Comparison of ENCODE assay signal across 9 cellular contexts in genomic region chr9:133113163-133113927, GRCh38. TPM values are rescaled to one million over a fixed set of nuclear protein-coding genes. Genes with fewer than 3 reads are reported as not detected.
A peak's percentile ranks its signal among the peaks of the same experiment; 100 is the strongest.
DNase-seq lines count a peak whose midpoint lies in the region; ATAC-seq and TF ChIP-seq lines count a peak whose summit lies in the region.
"Had no signal": no experiment of that assay in that cellular context is flagged by ENCODE, and none has a peak within 500 bp of the region (broad histone marks: within the 10 kb centered on the region; RNA-seq: fewer than 3 reads in every experiment).

No MANE protein-coding gene starts in this region.

- POLR2A ChIA-PET in activated CD4-positive, alpha-beta memory T cell treated with anti-CD3 and anti-CD28 coated beads, Interleukin-2, amount 10 ng/mL, durations not matched to agents 7 days and 5 days (lab: Charles Lee), result interaction anchor here (1.5 to 12.7 kb wide), 3 partner anchors 11 to 33 kb away, joined by 3 to 148 read pairs (median 131); no protein-coding TSS in a partner anchor

- peaks cover 66% of the 10 kb centered on the region for H3K4me1 Mint-ChIP-seq in activated CD4-positive, alpha-beta memory T cell treated with anti-CD3 and anti-CD28 coated beads, Interleukin-2, amount 10 ng/mL, durations not matched to agents 7 days and 5 days

- H3K27ac Mint-ChIP-seq in activated CD4-positive, alpha-beta memory T cell treated with anti-CD3 and anti-CD28 coated beads, Interleukin-2, amount 10 ng/mL, durations not matched to agents 7 days and 5 days, result peak overlapping the region; percentile 76

- H3K9me3 Mint-ChIP-seq in activated CD4-positive, alpha-beta memory T cell treated with anti-CD3 and anti-CD28 coated beads, Interleukin-2, amount 10 ng/mL, durations not matched to agents 7 days and 5 days, result no peaks in the 10 kb centered on the region

- DNase-seq in EL, result peak; percentile 69
- no peak for DNase-seq in activated CD4-positive, alpha-beta memory T cell treated with anti-CD3 and anti-CD28 coated beads, Interleukin-2, amount 10 ng/mL, durations not matched to agents 7 days and 5 days
- peak in 1 of 2 donors; percentile 57 for DNase-seq in cardiac muscle cell (ENCODE audit: low read depth in 1 of 2, low spot score in 1 of 2)
- peak; percentile 60 for DNase-seq in renal cortical epithelial cell (ENCODE audit: low read depth)
- no peak for DNase-seq in activated gamma-delta T cell (lab: John Stamatoyannopoulos, UW)
- DNase-seq: activated CD8-positive, alpha-beta memory T cell treated with anti-CD3 and anti-CD28 coated beads, Interleukin-2, amount 50 U/mL, for 4 hours had no signal

- CTCF ChIA-PET in activated CD4-positive, alpha-beta memory T cell treated with anti-CD3 and anti-CD28 coated beads, Interleukin-2, amount 10 ng/mL, durations not matched to agents 7 days and 5 days (lab: Charles Lee), result interaction anchor here (8.3 kb wide), 1 partner anchor 30 kb away, joined by 93 read pairs; no protein-coding TSS in a partner anchor

- TF ChIP-seq CTCF in cardiac muscle cell (IDR thresholded peaks at IDR 0.05; ENCODE audit: low read depth, low read length), result no peak

- no peak for ATAC-seq in GM21737 (IDR thresholded peaks at IDR 0.05; ENCODE audit: unreplicated experiment)
- no peak for ATAC-seq in HG03196 (IDR thresholded peaks at IDR 0.05; ENCODE audit: unreplicated experiment)
- no peak for ATAC-seq in HG03097 (IDR thresholded peaks at IDR 0.05; ENCODE audit: low FRiP score, unreplicated experiment)

- peaks cover 32% of the 10 kb centered on the region for H3K36me3 Mint-ChIP-seq in activated CD4-positive, alpha-beta memory T cell treated with anti-CD3 and anti-CD28 coated beads, Interleukin-2, amount 10 ng/mL, durations not matched to agents 7 days and 5 days (ENCODE audit: low read depth)

- H3K4me1 ChIP-seq in cardiac muscle cell (ENCODE audit: low read depth), result peaks cover 29% of the 10 kb centered on the region

- H3K27ac ChIP-seq in cardiac muscle cell, result peak overlapping the region; percentile 82

- H3K4me3 ChIP-seq in cardiac muscle cell, result no peak overlapping the region

- H3K4me3 Mint-ChIP-seq in activated CD4-positive, alpha-beta memory T cell treated with anti-CD3 and anti-CD28 coated beads, Interleukin-2, amount 10 ng/mL, durations not matched to agents 7 days and 5 days, result no peak overlapping the region

- no peaks in the 10 kb centered on the region for H3K27me3 ChIP-seq in cardiac muscle cell

- H3K27me3 Mint-ChIP-seq in activated CD4-positive, alpha-beta memory T cell treated with anti-CD3 and anti-CD28 coated beads, Interleukin-2, amount 10 ng/mL, durations not matched to agents 7 days and 5 days, result no peaks in the 10 kb centered on the region

- no peaks in the 10 kb centered on the region for H3K9me3 ChIP-seq in cardiac muscle cell (ENCODE audit: low read depth)

- peaks cover 10% of the 10 kb centered on the region for H3K36me3 ChIP-seq in cardiac muscle cell

RNA-seq across cellular contexts. Expression of gene RALGDS, which starts 7.7 kb away (rescaled TPM):
- total RNA-seq in activated CD4-positive, alpha-beta memory T cell treated with anti-CD3 and anti-CD28 coated beads, Interleukin-2, amount 10 ng/mL, durations not matched to agents 7 days and 5 days, result 100 to 1,000 TPM; 113 to 123 TPM
- total RNA-seq in cardiac muscle cell, result 58.3 and 65.7 TPM in 2 replicates
- polyA plus RNA-seq in cardiac muscle cell, result 49.7 and 50.4 TPM in 2 replicates
- total RNA-seq in renal cortical epithelial cell, result 16.0 and 35.4 TPM in 2 replicates

RNA-seq across cellular contexts. Expression of gene GBGT1, which starts 50.4 kb away (rescaled TPM):
- total RNA-seq in activated CD4-positive, alpha-beta memory T cell treated with anti-CD3 and anti-CD28 coated beads, Interleukin-2, amount 10 ng/mL, durations not matched to agents 7 days and 5 days, result 1 to 10 TPM; 2.5 to 3.9 TPM
- total RNA-seq in cardiac muscle cell (5.6 and 11.9 TPM in 2 replicates), renal cortical epithelial cell (3.1 and 5.1 TPM in 2 replicates)
- polyA plus RNA-seq in cardiac muscle cell, result 0.87 and 2.8 TPM in 2 replicates

RNA-seq across cellular contexts. Expression of gene CEL, which starts 51.6 kb away (rescaled TPM):
- 1 to 10 TPM; 1.1 to 1.4 TPM for total RNA-seq in activated CD4-positive, alpha-beta memory T cell treated with anti-CD3 and anti-CD28 coated beads, Interleukin-2, amount 10 ng/mL, durations not matched to agents 7 days and 5 days
- total RNA-seq in cardiac muscle cell, result 1.1 and 1.6 TPM in 2 replicates
- 0.73 and 1.3 TPM in 2 replicates for polyA plus RNA-seq in cardiac muscle cell
- total RNA-seq in renal cortical epithelial cell, result 0.60 TPM in 1 of 2 replicates, not detected in the other

Comparison
In these comparisons a context has a peak if more than half of its experiments do, and no peak if none do; other contexts are left out.
1. DNase-seq: peak in EL (single experiment) and renal cortical epithelial cell (single experiment); none in activated CD4-positive, alpha-beta memory T cell treated with anti-CD3 and anti-CD28 coated beads, Interleukin-2, amount 10 ng/mL, durations not matched to agents 7 days and 5 days (single experiment) and activated gamma-delta T cell (single experiment).